22 cellular contexts compared by ENCODE assay signal in genomic region chr6:156268849-156269248, GRCh38.
DNase-seq lines count a peak whose midpoint lies in the region; ATAC-seq and TF ChIP-seq lines count a peak whose summit lies in the region.
"Had no signal": no experiment of that assay in that cellular context is flagged by ENCODE, and none has a peak within 500 bp of the region (broad histone marks: within the 10 kb centered on the region; RNA-seq: fewer than 3 reads in every experiment).

No MANE protein-coding gene starts in this region.

- peaks cover 24% of the 10 kb centered on the region for H3K4me1 Mint-ChIP-seq in activated CD4-positive, alpha-beta T cell treated with anti-CD3 and anti-CD28 coated beads for 36 hours
- peaks cover 23% of the 10 kb centered on the region for H3K4me1 Mint-ChIP-seq in activated naive CD8-positive, alpha-beta T cell (ENCODE audit: low read depth)
- H3K4me1 Mint-ChIP-seq in activated naive CD8-positive, alpha-beta T cell treated with anti-CD3 and anti-CD28 coated beads, Interleukin-2, amount 50 U/mL, for 24 hours = peaks cover 21% of the 10 kb centered on the region
- peaks cover 11% of the 10 kb centered on the region for H3K4me1 Mint-ChIP-seq in activated T-helper 17 cell treated with anti-CD3 and anti-CD28 coated beads, Interleukin-2, amount 50 U/mL, for 72 hours

- peak overlapping the region; percentile 26 for H3K4me3 Mint-ChIP-seq in activated CD4-positive, alpha-beta T cell treated with anti-CD3 and anti-CD28 coated beads for 36 hours
- peak overlapping the region; percentile 55 for H3K4me3 Mint-ChIP-seq in activated naive CD8-positive, alpha-beta T cell
- no peak overlapping the region for H3K4me3 Mint-ChIP-seq in activated naive CD8-positive, alpha-beta T cell treated with anti-CD3 and anti-CD28 coated beads, Interleukin-2, amount 50 U/mL, for 24 hours
- H3K4me3 Mint-ChIP-seq in activated T-helper 17 cell treated with anti-CD3 and anti-CD28 coated beads, Interleukin-2, amount 50 U/mL, for 72 hours = peak overlapping the region; percentile 54
- H3K4me3 Mint-ChIP-seq: GM23338 had no signal

- H3K9me3 ChIP-seq in thymus (ENCODE audit: control insufficient read depth) = no peaks in the 10 kb centered on the region
- H3K9me3 ChIP-seq: MG63, Peyer's patch had no signal

- peak overlapping the region; percentile 36 for H3K27ac ChIP-seq in thymus (ENCODE audit: low read depth)
- H3K27ac ChIP-seq: 22Rv1, Peyer's patch had no signal

- H3K27me3 Mint-ChIP-seq in activated CD4-positive, alpha-beta T cell treated with anti-CD3 and anti-CD28 coated beads for 36 hours = no peaks in the 10 kb centered on the region
- peaks cover 2% of the 10 kb centered on the region for H3K27me3 Mint-ChIP-seq in activated naive CD8-positive, alpha-beta T cell
- no peaks in the 10 kb centered on the region for H3K27me3 Mint-ChIP-seq in activated naive CD8-positive, alpha-beta T cell treated with anti-CD3 and anti-CD28 coated beads, Interleukin-2, amount 50 U/mL, for 24 hours
- no peaks in the 10 kb centered on the region for H3K27me3 Mint-ChIP-seq in activated T-helper 17 cell treated with anti-CD3 and anti-CD28 coated beads, Interleukin-2, amount 50 U/mL, for 72 hours
- H3K27me3 Mint-ChIP-seq: CD4-positive, alpha-beta memory T cell had no signal

- no peaks in the 10 kb centered on the region for H3K4me1 ChIP-seq in thymus (ENCODE audit: control insufficient read depth, insufficient read depth, low read length)
- H3K4me1 ChIP-seq: Peyer's patch had no signal

- H3K4me3 ChIP-seq in thymus (ENCODE audit: low read length) = no peak overlapping the region
- H3K4me3 ChIP-seq: GM23338, MG63, Peyer's patch had no signal

- H3K36me3 Mint-ChIP-seq in activated CD4-positive, alpha-beta T cell treated with anti-CD3 and anti-CD28 coated beads for 36 hours (ENCODE audit: low read depth) = peaks cover 5% of the 10 kb centered on the region
- H3K36me3 Mint-ChIP-seq in activated naive CD8-positive, alpha-beta T cell = no peaks in the 10 kb centered on the region
- H3K36me3 Mint-ChIP-seq in activated naive CD8-positive, alpha-beta T cell treated with anti-CD3 and anti-CD28 coated beads, Interleukin-2, amount 50 U/mL, for 24 hours (ENCODE audit: low read depth) = peaks cover 3% of the 10 kb centered on the region
- peaks cover 5% of the 10 kb centered on the region for H3K36me3 Mint-ChIP-seq in activated T-helper 17 cell treated with anti-CD3 and anti-CD28 coated beads, Interleukin-2, amount 50 U/mL, for 72 hours (ENCODE audit: low read depth)

- H3K27ac Mint-ChIP-seq in activated CD4-positive, alpha-beta T cell treated with anti-CD3 and anti-CD28 coated beads for 36 hours = no peak overlapping the region
- H3K27ac Mint-ChIP-seq in activated naive CD8-positive, alpha-beta T cell = no peak overlapping the region
- no peak overlapping the region for H3K27ac Mint-ChIP-seq in activated naive CD8-positive, alpha-beta T cell treated with anti-CD3 and anti-CD28 coated beads, Interleukin-2, amount 50 U/mL, for 24 hours
- H3K27ac Mint-ChIP-seq in activated T-helper 17 cell treated with anti-CD3 and anti-CD28 coated beads, Interleukin-2, amount 50 U/mL, for 72 hours = no peak overlapping the region
- H3K27ac Mint-ChIP-seq: GM23338 had no signal

- no peaks in the 10 kb centered on the region for H3K27me3 ChIP-seq in thymus (ENCODE audit: control insufficient read depth, insufficient read depth)
- H3K27me3 ChIP-seq: MG63, Peyer's patch had no signal

- ATAC-seq in activated CD4-positive, alpha-beta T cell treated with anti-CD3 and anti-CD28 coated beads for 36 hours = peak; percentile 34
- no peak for ATAC-seq in activated naive CD8-positive, alpha-beta T cell treated with anti-CD3 and anti-CD28 coated beads, Interleukin-2, amount 50 U/mL, for 24 hours
- ATAC-seq in activated T-helper 17 cell treated with anti-CD3 and anti-CD28 coated beads, Interleukin-2, amount 50 U/mL, for 72 hours (replicated peaks) = peak; percentile 75
- ATAC-seq in omental fat pad (ENCODE audit: low FRiP score) = no peak
- ATAC-seq: GM23338 had no signal

- DNase-seq in activated CD4-positive, alpha-beta T cell treated with anti-CD3 and anti-CD28 coated beads for 36 hours = no peak
- DNase-seq in activated CD4-positive, alpha-beta T cell treated with anti-CD3 and anti-CD28 coated beads, Interleukin-2, amount 50 U/mL, for 48 hours = no peak
- no peak for DNase-seq in activated naive CD8-positive, alpha-beta T cell treated with anti-CD3 and anti-CD28 coated beads, Interleukin-2, amount 50 U/mL, for 24 hours
- DNase-seq in omental fat pad (ENCODE audit: low spot score) (no peak), islet precursor cell (no peak)
- DNase-seq: AML-193; Calu3; CD4-positive, alpha-beta memory T cell; HCEC 1CT; IMR-90; MG63; NCI-H1092; NCI-H1436 treated with DMSO at 0.1 percent for 48 hours; NCI-H2081 treated with DMSO at 0.1 percent for 48 hours; NCI-H446 treated with DMSO at 0.1 percent for 48 hours; NK-92 treated with Interleukin-12 subunit alpha and Interleukin-12 subunit beta, amount 100 ng/mL, for 24 hours; Peyer's patch had no signal

- CTCF ChIA-PET in activated CD4-positive, alpha-beta T cell treated with anti-CD3 and anti-CD28 coated beads for 36 hours (lab: Charles Lee) = interaction anchor here (0.7 kb wide), 1 partner anchor 829 kb away, joined by 3 read pairs; no protein-coding TSS in a partner anchor

- WGBS in thymus = 12% methylated on average over 3 of the region's 3 CpGs

- H3K9me3 Mint-ChIP-seq in activated CD4-positive, alpha-beta T cell treated with anti-CD3 and anti-CD28 coated beads for 36 hours (ENCODE audit: low read depth) = no peaks in the 10 kb centered on the region
- H3K9me3 Mint-ChIP-seq in activated naive CD8-positive, alpha-beta T cell (ENCODE audit: low read depth) = no peaks in the 10 kb centered on the region
- H3K9me3 Mint-ChIP-seq in activated naive CD8-positive, alpha-beta T cell treated with anti-CD3 and anti-CD28 coated beads, Interleukin-2, amount 50 U/mL, for 24 hours = peaks cover 5% of the 10 kb centered on the region
- H3K9me3 Mint-ChIP-seq in activated T-helper 17 cell treated with anti-CD3 and anti-CD28 coated beads, Interleukin-2, amount 50 U/mL, for 72 hours = peaks cover 4% of the 10 kb centered on the region

- TF ChIP-seq CTCF in omental fat pad (IDR thresholded peaks at IDR 0.05) = no peak

- H3K36me3 ChIP-seq in thymus (ENCODE audit: control insufficient read depth, insufficient read depth) = no peaks in the 10 kb centered on the region
- H3K36me3 ChIP-seq: MG63, Peyer's patch had no signal

- POLR2A ChIA-PET in activated CD4-positive, alpha-beta T cell treated with anti-CD3 and anti-CD28 coated beads for 36 hours (lab: Charles Lee) = no interaction called here

- intact Hi-C loops in activated CD4-positive, alpha-beta T cell treated with anti-CD3 and anti-CD28 coated beads for 36 hours (cut with DNase I, micrococcal nuclease) = no loop called here

Comparison
In these comparisons a context has a peak if more than half of its experiments do, and no peak if none do; other contexts are left out.
1. ATAC-seq: peak in activated CD4-positive, alpha-beta T cell treated with anti-CD3 and anti-CD28 coated beads for 36 hours (single experiment) and activated T-helper 17 cell treated with anti-CD3 and anti-CD28 coated beads, Interleukin-2, amount 50 U/mL, for 72 hours (single experiment); none in activated naive CD8-positive, alpha-beta T cell treated with anti-CD3 and anti-CD28 coated beads, Interleukin-2, amount 50 U/mL, for 24 hours (single experiment) and omental fat pad (single experiment).